Comparison of ENCODE assay signal across 11 cellular contexts in the genomic region with DNA sequence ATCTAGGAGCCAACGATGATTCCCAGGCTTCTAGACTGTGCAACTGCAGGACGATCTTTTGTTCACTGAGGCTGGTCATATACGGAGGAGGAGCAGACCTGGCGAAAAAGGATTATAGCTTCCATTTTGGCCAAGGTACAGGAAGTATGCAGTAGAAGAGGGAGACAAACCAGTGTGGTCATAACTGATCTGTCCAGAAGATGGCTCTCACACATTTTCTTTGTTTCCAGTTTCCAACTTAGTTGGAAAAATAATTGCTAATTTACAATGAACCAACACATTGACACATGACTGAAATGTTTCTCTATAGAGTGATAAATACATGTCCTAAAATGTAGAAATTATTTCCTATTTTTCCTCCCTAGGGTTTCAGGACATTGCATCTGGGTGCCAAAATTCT.
DNase-seq lines count a peak whose midpoint lies in the region; ATAC-seq, FAIRE-seq and TF ChIP-seq lines count a peak whose summit lies in the region.
"Had no signal": no experiment of that assay in that cellular context is flagged by ENCODE, and none has a peak within 500 bp of the region (broad histone marks: within the 10 kb centered on the region; RNA-seq: fewer than 3 reads in every experiment).

No MANE protein-coding gene starts in this region.

- no peaks in the 10 kb centered on the region for H3K4me1 ChIP-seq in H1 (replicated peaks in 1 of 4; ENCODE audit: control insufficient read depth in 3 of 4, insufficient read depth in 4 of 4, low read length in 3 of 4)

- no peak overlapping the region for H2BK12ac ChIP-seq in H1 (ENCODE audit: low read depth, low read length)

- peak; percentile 44 for ATAC-seq in sciatic nerve

- H3K9ac ChIP-seq in H1 (replicated peaks in 1 of 4; ENCODE audit: extremely low read depth in 1 of 4, low read depth in 3 of 4, low read length in 3 of 4): no peak overlapping the region

- no peak for TF ChIP-seq POLR2A in H1 (IDR thresholded peaks at IDR 0.05; ENCODE audit: control extremely low read depth in 1 of 2, low read depth in 2 of 2, low read length in 2 of 2)
- no peak for TF ChIP-seq POLR2A in lower leg skin (IDR thresholded peaks at IDR 0.05)

- intact Hi-C loops in sciatic nerve (cut with DNase I): no loop called here
- intact Hi-C loops in lower leg skin (cut with DNase I; ENCODE audit: low total_unique reads): no loop called here

- POLR2A ChIA-PET in H1 (lab: Charles Lee; ENCODE audit: partially characterized antibody): interaction anchor here (0.5 kb wide), 1 partner anchor 10 kb away, joined by 3 read pairs; no protein-coding TSS in a partner anchor

- H3K18ac ChIP-seq in H1 (ENCODE audit: extremely low read depth, low read length): no peak overlapping the region

- TF ChIP-seq RAD21 in H1 (IDR thresholded peaks at IDR 0.05 in 1 of 2, conservative IDR thresholded peaks at IDR 0.05 in 1 of 2; ENCODE audit: low read depth in 2 of 2, low read length in 2 of 2): peak; percentile 27 to 36

- H2AK5ac ChIP-seq in H1 (ENCODE audit: low read depth, low read length): no peak overlapping the region

- no peaks in the 10 kb centered on the region for H3K79me2 ChIP-seq in H1 (ENCODE audit: control insufficient read depth in 1 of 2, insufficient read depth in 2 of 2, low read length in 2 of 2)

- H3K27me3 ChIP-seq in H1 (replicated peaks in 1 of 4; ENCODE audit: control insufficient read depth in 3 of 4, extremely low read depth in 1 of 4, insufficient read depth in 3 of 4, low read length in 3 of 4): no peaks in the 10 kb centered on the region

- H3K23me2 ChIP-seq in H1 (ENCODE audit: low read depth, low read length): no peaks in the 10 kb centered on the region

- no peak overlapping the region for H2BK120ac ChIP-seq in H1 (replicated peaks; ENCODE audit: low read depth, low read length)

- no peak overlapping the region for H3K23ac ChIP-seq in H1 (ENCODE audit: insufficient read length)

- H2BK20ac ChIP-seq in H1 (ENCODE audit: low read length): no peak overlapping the region

- no peaks in the 10 kb centered on the region for H4K20me1 ChIP-seq in H1 (replicated peaks in 1 of 2; ENCODE audit: control insufficient read depth in 1 of 2, insufficient read depth in 2 of 2, low read length in 2 of 2)

- H3K9me3 ChIP-seq in H1 (ENCODE audit: insufficient read depth in 2 of 2, low read depth in 1 of 2, low read length in 1 of 2): no peaks in the 10 kb centered on the region

- TF ChIP-seq CTCF in H1 (IDR thresholded peaks at IDR 0.05; ENCODE audit: control extremely low read depth in 1 of 3, insufficient read depth in 1 of 3, low read depth in 1 of 3, low read length in 3 of 3): peak in 1 of 3 experiments; percentile 18; a peak in 2 of 4 replicates
- no peak for TF ChIP-seq CTCF in lower leg skin (IDR thresholded peaks at IDR 0.05)

- no peak for FAIRE-seq in H1 (lab: Jason Lieb, UNC)

- H4K91ac ChIP-seq in H1 (replicated peaks; ENCODE audit: insufficient read length, low read length): no peak overlapping the region

- H2BK15ac ChIP-seq in H1 (ENCODE audit: low read length): no peak overlapping the region

- no peak overlapping the region for H2BK5ac ChIP-seq in H1 (ENCODE audit: low read depth, low read length)

- TF ChIP-seq EP300 in H1 (IDR thresholded peaks at IDR 0.05; ENCODE audit: borderline replicate concordance in 1 of 2, low read depth in 2 of 2, low read length in 2 of 2): no peak

- H3K4ac ChIP-seq in H1 (replicated peaks; ENCODE audit: insufficient read length, low read depth, low read length): no peak overlapping the region

- H4K8ac ChIP-seq in H1 (ENCODE audit: extremely low read depth, insufficient read depth, low read length): no peak overlapping the region

- H3K4me2 ChIP-seq in H1 (ENCODE audit: insufficient read depth in 1 of 2, low read depth in 2 of 2, low read length in 2 of 2): no peak overlapping the region

- no peak overlapping the region for H3K56ac ChIP-seq in H1 (replicated peaks; ENCODE audit: insufficient read length, low read depth, low read length)

- H4K5ac ChIP-seq in H1 (ENCODE audit: insufficient read length, low read depth, low read length): no peak overlapping the region

- 75% methylated on average over 4 of the region's 4 CpGs; no CpG with 5 or more reads in 1 of the 2 experiments for WGBS in H1 (ENCODE audit: extremely low coverage in 1 of 2, insufficient coverage in 1 of 2, insufficient read length in 1 of 2, insufficient replicate concordance in 2 of 2, low coverage in 1 of 2, low lambda C conversion rate in 2 of 2, missing lambda C conversion rate in 1 of 2), 2 experiments
- WGBS in lower leg skin, 2 donors: 65 to 79% methylated on average over 4 of the region's 4 CpGs

- H3K79me1 ChIP-seq in H1 (ENCODE audit: low read depth, low read length): no peaks in the 10 kb centered on the region

- H3K36me3 ChIP-seq in H1 (ENCODE audit: control insufficient read depth in 2 of 4, insufficient read depth in 4 of 4, low read length in 3 of 4): no peaks in the 10 kb centered on the region

- no peak overlapping the region for H3K27ac ChIP-seq in H1 (ENCODE audit: low read depth, low read length)

- H3K14ac ChIP-seq in H1 (ENCODE audit: insufficient read length): no peak overlapping the region

- DNase-seq in NCI-H446 (lab: John Stamatoyannopoulos, UW) (peak; percentile 11 to 57), NCI-H446 treated with DMSO at 0.1 percent for 48 hours (lab: John Stamatoyannopoulos, UW) (no peak), NCI-H82 treated with DMSO at 0.1 percent for 48 hours (lab: John Stamatoyannopoulos, UW; ENCODE audit: unreplicated experiment) (peak; percentile 5), H1 (ENCODE audit: low read depth in 1 of 2, low spot score in 2 of 2) (no peak), sciatic nerve (ENCODE audit: low spot score) (no peak), lower leg skin (ENCODE audit: low spot score in 2 of 2) (no peak), 8988T (no peak), GF-D8 (lab: John Stamatoyannopoulos, UW) (no peak)
- DNase-seq: foreskin melanocyte, GOT3, NCI-H2081 treated with DMSO at 0.1 percent for 48 hours had no signal

- CTCF ChIA-PET in H1 (lab: Charles Lee; ENCODE audit: partially characterized antibody): no interaction called here

- H3K4me3 ChIP-seq in H1 (ENCODE audit: extremely low read depth in 1 of 4, insufficient read depth in 2 of 4, low read depth in 3 of 4, low read length in 4 of 4) (no peak overlapping the region), lower leg skin (ENCODE audit: low read depth, poor library complexity, severe bottlenecking) (no peak overlapping the region)

- no peak overlapping the region for H2AFZ ChIP-seq in H1 (ENCODE audit: low read length)

TF ChIP-seq in H1, 55 proteins besides CTCF, POLR2A, EP300 and RAD21 (continues in another document):
- no peak for TF ChIP-seq HDAC6 (IDR thresholded peaks at IDR 0.05; ENCODE audit: low read depth, low read length)

Comparison
In these comparisons a context has a peak if more than half of its experiments do, and no peak if none do; other contexts are left out.
1. DNase-seq: peak in NCI-H446 (2 of 2) and NCI-H82 treated with DMSO at 0.1 percent for 48 hours (single experiment); none in NCI-H446 treated with DMSO at 0.1 percent for 48 hours (single experiment), H1 (0 of 2), sciatic nerve (single experiment), lower leg skin (0 of 2), 8988T (single experiment) and GF-D8 (single experiment).